ENCODE assay signal across 19 cellular contexts in genomic region chr1:8203551-8203950, GRCh38.
A peak's percentile ranks its signal among the peaks of the same experiment; 100 is the strongest.
DNase-seq lines count a peak whose midpoint lies in the region; ATAC-seq and TF ChIP-seq lines count a peak whose summit lies in the region.
"Had no signal": no experiment of that assay in that cellular context is flagged by ENCODE, and none has a peak within 500 bp of the region (broad histone marks: within the 10 kb centered on the region; RNA-seq: fewer than 3 reads in every experiment).

No MANE protein-coding gene starts in this region.

- WGBS in GM23248 (ENCODE audit: low coverage in 1 of 2, low lambda C conversion rate in 2 of 2, missing lambda C conversion rate in 2 of 2), 2 experiments = 98 to 99% methylated on average over 10 of the region's 10 CpGs
- WGBS in smooth muscle cell (ENCODE audit: low lambda C conversion rate) = 97% methylated on average over 10 of the region's 10 CpGs

- H3K9me3 ChIP-seq in GM23248 (ENCODE audit: low read depth) (no peaks in the 10 kb centered on the region), smooth muscle cell (replicated peaks; ENCODE audit: low read depth) (no peaks in the 10 kb centered on the region)
- H3K9me3 ChIP-seq: Peyer's patch, SK-N-SH had no signal

- DNase-seq in GM23248 = no peak
- no peak for DNase-seq in chondrocyte (ENCODE audit: low spot score)
- no peak for DNase-seq in mesothelial cell of epicardium (ENCODE audit: low spot score in 2 of 2, unreplicated experiment in 2 of 2)
- DNase-seq in smooth muscle cell (lab: John Stamatoyannopoulos, UW; ENCODE audit: unreplicated experiment) = no peak
- no peak for DNase-seq in activated naive CD4-positive, alpha-beta T cell treated with anti-CD3 and anti-CD28 coated beads, Interleukin-2, amount 50 U/mL, for 72 hours (ENCODE audit: low spot score in 2 of 2)
- no peak for DNase-seq in EL
- DNase-seq in Ammon's horn (ENCODE audit: low spot score) = no peak
- DNase-seq: ACHN; activated CD4-positive, CD25-positive, alpha-beta regulatory T cell treated with anti-CD3 and anti-CD28 coated beads, Interleukin-2, amount 50 U/mL, for 72 hours; activated CD8-positive, alpha-beta memory T cell treated with anti-CD3 and anti-CD28 coated beads, Interleukin-2, amount 10 ng/mL, durations not matched to agents 7 days and 5 days; effector memory CD4-positive, alpha-beta T cell; islet precursor cell; Peyer's patch; SK-N-SH; stimulated activated CD8-positive, alpha-beta memory T cell treated with anti-CD3 and anti-CD28 coated beads, Interleukin-4, amount 100 ng/mL, for 48 hours had no signal

- peak overlapping the region; percentile 93 for H3K27ac Mint-ChIP-seq in chondrocyte (ENCODE audit: unreplicated experiment)
- peak overlapping the region; percentile 98 for H3K27ac Mint-ChIP-seq in mesothelial cell of epicardium
- H3K27ac Mint-ChIP-seq in activated naive CD4-positive, alpha-beta T cell treated with anti-CD3 and anti-CD28 coated beads, Interleukin-2, amount 50 U/mL, for 72 hours = no peak overlapping the region
- H3K27ac Mint-ChIP-seq: activated CD8-positive, alpha-beta memory T cell treated with anti-CD3 and anti-CD28 coated beads, Interleukin-2, amount 10 ng/mL, durations not matched to agents 7 days and 5 days; activated T-helper 17 cell treated with anti-CD3 and anti-CD28 coated beads, Interleukin-2, amount 50 U/mL, for 72 hours had no signal

- H3K27ac ChIP-seq in GM23248 (peak overlapping the region; percentile 63), smooth muscle cell (ENCODE audit: low read depth) (peak overlapping the region; percentile 97)

- no peaks in the 10 kb centered on the region for H3K27me3 Mint-ChIP-seq in chondrocyte (ENCODE audit: low read depth)
- H3K27me3 Mint-ChIP-seq in mesothelial cell of epicardium (ENCODE audit: low read depth) = no peaks in the 10 kb centered on the region
- H3K27me3 Mint-ChIP-seq: activated CD8-positive, alpha-beta memory T cell treated with anti-CD3 and anti-CD28 coated beads, Interleukin-2, amount 10 ng/mL, durations not matched to agents 7 days and 5 days; activated T-helper 17 cell treated with anti-CD3 and anti-CD28 coated beads, Interleukin-2, amount 50 U/mL, for 72 hours; central memory CD8-positive, alpha-beta T cell had no signal

- H3K4me3 ChIP-seq in GM23248 (no peak overlapping the region), smooth muscle cell (no peak overlapping the region)
- H3K4me3 ChIP-seq: Peyer's patch, skin epidermis had no signal

- no peak for ATAC-seq in activated naive CD4-positive, alpha-beta T cell treated with anti-CD3 and anti-CD28 coated beads, Interleukin-2, amount 50 U/mL, for 72 hours
- ATAC-seq in GM21529 (IDR thresholded peaks at IDR 0.05; ENCODE audit: unreplicated experiment) = no peak
- ATAC-seq: activated CD8-positive, alpha-beta memory T cell treated with anti-CD3 and anti-CD28 coated beads, Interleukin-2, amount 10 ng/mL, durations not matched to agents 7 days and 5 days; activated T-helper 17 cell treated with anti-CD3 and anti-CD28 coated beads, Interleukin-2, amount 50 U/mL, for 72 hours had no signal

- H3K4me1 ChIP-seq in GM23248 (ENCODE audit: insufficient read depth) (peaks cover 44% of the 10 kb centered on the region), smooth muscle cell (ENCODE audit: low read depth) (peaks cover 25% of the 10 kb centered on the region)

- no peak overlapping the region for H3K9ac ChIP-seq in GM23248
- no peak overlapping the region for H3K9ac ChIP-seq in smooth muscle cell (ENCODE audit: low read depth)
- H3K9ac ChIP-seq: SK-N-SH had no signal

- H3K36me3 Mint-ChIP-seq in chondrocyte (ENCODE audit: low read depth) = no peaks in the 10 kb centered on the region
- H3K36me3 Mint-ChIP-seq in mesothelial cell of epicardium = no peaks in the 10 kb centered on the region
- H3K36me3 Mint-ChIP-seq in activated naive CD4-positive, alpha-beta T cell treated with anti-CD3 and anti-CD28 coated beads, Interleukin-2, amount 50 U/mL, for 72 hours = no peaks in the 10 kb centered on the region
- H3K36me3 Mint-ChIP-seq: activated CD8-positive, alpha-beta memory T cell treated with anti-CD3 and anti-CD28 coated beads, Interleukin-2, amount 10 ng/mL, durations not matched to agents 7 days and 5 days had no signal

- in situ Hi-C loops in GM23248 (cut with MboI) = no loop called here

- H3K4me1 Mint-ChIP-seq in chondrocyte (ENCODE audit: low read depth) = peaks cover 69% of the 10 kb centered on the region
- H3K4me1 Mint-ChIP-seq in mesothelial cell of epicardium = peaks cover 63% of the 10 kb centered on the region
- H3K4me1 Mint-ChIP-seq: activated CD8-positive, alpha-beta memory T cell treated with anti-CD3 and anti-CD28 coated beads, Interleukin-2, amount 10 ng/mL, durations not matched to agents 7 days and 5 days; activated T-helper 17 cell treated with anti-CD3 and anti-CD28 coated beads, Interleukin-2, amount 50 U/mL, for 72 hours; central memory CD8-positive, alpha-beta T cell had no signal

- H3K4me2 ChIP-seq in GM23248 (ENCODE audit: unreplicated experiment) (peak overlapping the region; percentile 32), smooth muscle cell (peak overlapping the region; percentile 80)
- H3K4me2 ChIP-seq: SK-N-SH had no signal

- no peak overlapping the region for H2AFZ ChIP-seq in GM23248
- H2AFZ ChIP-seq in smooth muscle cell (ENCODE audit: low read depth) = no peak overlapping the region

- H3K27me3 ChIP-seq in GM23248 (replicated peaks; ENCODE audit: insufficient read depth) (no peaks in the 10 kb centered on the region), smooth muscle cell (ENCODE audit: low read depth) (no peaks in the 10 kb centered on the region)
- H3K27me3 ChIP-seq: Peyer's patch had no signal

- no peak for TF ChIP-seq CTCF in chondrocyte (IDR thresholded peaks at IDR 0.05)
- no peak for TF ChIP-seq CTCF in mesothelial cell of epicardium (IDR thresholded peaks at IDR 0.05; ENCODE audit: unreplicated experiment)
- no peak for TF ChIP-seq CTCF in smooth muscle cell (IDR thresholded peaks at IDR 0.05; ENCODE audit: borderline replicate concordance, insufficient read depth, poor library complexity, severe bottlenecking)

- H3K79me2 ChIP-seq in GM23248 (ENCODE audit: insufficient read depth) (no peaks in the 10 kb centered on the region), smooth muscle cell (ENCODE audit: low read depth) (no peaks in the 10 kb centered on the region)

- H3K9me2 ChIP-seq in GM23248 (ENCODE audit: insufficient read depth) = no peaks in the 10 kb centered on the region
- H3K9me2 ChIP-seq: SK-N-SH had no signal

- no peak overlapping the region for H3K4me3 Mint-ChIP-seq in chondrocyte (ENCODE audit: unreplicated experiment)
- no peak overlapping the region for H3K4me3 Mint-ChIP-seq in mesothelial cell of epicardium
- H3K4me3 Mint-ChIP-seq: activated CD8-positive, alpha-beta memory T cell treated with anti-CD3 and anti-CD28 coated beads, Interleukin-2, amount 10 ng/mL, durations not matched to agents 7 days and 5 days; activated T-helper 17 cell treated with anti-CD3 and anti-CD28 coated beads, Interleukin-2, amount 50 U/mL, for 72 hours; central memory CD8-positive, alpha-beta T cell had no signal

- H3K36me3 ChIP-seq in GM23248 (ENCODE audit: low read depth) (no peaks in the 10 kb centered on the region), smooth muscle cell (ENCODE audit: low read depth) (no peaks in the 10 kb centered on the region)
- H3K36me3 ChIP-seq: Peyer's patch had no signal

- H3F3A ChIP-seq in GM23248 (ENCODE audit: insufficient read depth) (peaks cover 40% of the 10 kb centered on the region), smooth muscle cell (ENCODE audit: low read depth) (peaks cover 35% of the 10 kb centered on the region)

- H4K20me1 ChIP-seq in GM23248 (ENCODE audit: insufficient read depth) (no peaks in the 10 kb centered on the region), smooth muscle cell (ENCODE audit: low read depth) (no peaks in the 10 kb centered on the region)

- H3K9me3 Mint-ChIP-seq in chondrocyte (ENCODE audit: low read depth) (no peaks in the 10 kb centered on the region), mesothelial cell of epicardium (no peaks in the 10 kb centered on the region)
- no peaks in the 10 kb centered on the region for H3K9me3 Mint-ChIP-seq in activated naive CD4-positive, alpha-beta T cell treated with anti-CD3 and anti-CD28 coated beads, Interleukin-2, amount 50 U/mL, for 72 hours
- H3K9me3 Mint-ChIP-seq: activated T-helper 17 cell treated with anti-CD3 and anti-CD28 coated beads, Interleukin-2, amount 50 U/mL, for 72 hours; central memory CD8-positive, alpha-beta T cell had no signal

Comparison
In these comparisons a context has a peak if more than half of its experiments do, and no peak if none do; other contexts are left out.
1. H3K27ac Mint-ChIP-seq: peak in chondrocyte (single experiment) and mesothelial cell of epicardium (single experiment); none in activated naive CD4-positive, alpha-beta T cell treated with anti-CD3 and anti-CD28 coated beads, Interleukin-2, amount 50 U/mL, for 72 hours (0 of 2).